8 cellular contexts compared by ENCODE assay signal in genomic region chr16:89374393-89374948, GRCh38.
A peak's percentile ranks its signal among the peaks of the same experiment; 100 is the strongest.
DNase-seq lines count a peak whose midpoint lies in the region; ATAC-seq and TF ChIP-seq lines count a peak whose summit lies in the region.

No MANE protein-coding gene starts in this region.

- no peak for TF ChIP-seq POLR2A in erythroblast (IDR thresholded peaks at IDR 0.05; ENCODE audit: low read length)

- peak; percentile 18 to 68 (median 39) for DNase-seq in NCI-H1417 (lab: John Stamatoyannopoulos, UW)
- DNase-seq in NCI-H1417 treated with DMSO at 0.1 percent for 48 hours (lab: John Stamatoyannopoulos, UW), result no peak
- DNase-seq in SHP77 (lab: John Stamatoyannopoulos, UW), result peak; percentile 77 to 79
- DNase-seq in hepatic stellate cell (ENCODE audit: low spot score), result peak; percentile 53
- peak; percentile 44 for DNase-seq in smooth muscle cell of the brain vasculature (ENCODE audit: low read depth, low spot score)
- no peak for DNase-seq in erythroblast (lab: John Stamatoyannopoulos, UW)
- no peak for DNase-seq in glomerular visceral epithelial cell (ENCODE audit: extremely low spot score)

- ATAC-seq in HG03378 (IDR thresholded peaks at IDR 0.05; ENCODE audit: unreplicated experiment), result no peak

Comparison
In these comparisons a context has a peak if more than half of its experiments do, and no peak if none do; other contexts are left out.
1. DNase-seq: peak in NCI-H1417 (3 of 3), SHP77 (2 of 2), hepatic stellate cell (single experiment) and smooth muscle cell of the brain vasculature (single experiment); none in NCI-H1417 treated with DMSO at 0.1 percent for 48 hours (single experiment), erythroblast (0 of 2) and glomerular visceral epithelial cell (single experiment).